ENCODE assay signal across 6 cellular contexts in genomic region chr4:124155239-124155638, GRCh38.
"Had no signal": no experiment of that assay in that cellular context is flagged by ENCODE, and none has a peak within 500 bp of the region (broad histone marks: within the 10 kb centered on the region; RNA-seq: fewer than 3 reads in every experiment).

No MANE protein-coding gene starts in this region.

- H3K36me3 Mint-ChIP-seq: IgD-negative memory B cell had no signal

- DNase-seq: H9, HCEC 1CT, KG1 had no signal

- H3K4me2 ChIP-seq: GM23338 had no signal

- H3K27ac Mint-ChIP-seq: GM23338, H9, IgD-negative memory B cell had no signal

- H3K27me3 Mint-ChIP-seq: IgD-negative memory B cell had no signal

- H3K4me3 Mint-ChIP-seq: GM23338, H9, IgD-negative memory B cell had no signal

- ATAC-seq: GM23338, HepG2 had no signal

- H2AFZ ChIP-seq: GM23338 had no signal

- H3K4me1 Mint-ChIP-seq: GM23338, H9, IgD-negative memory B cell had no signal

- H3K4me3 ChIP-seq: GM23338 had no signal
